ENCODE assay signal across 8 cellular contexts in the genomic region with DNA sequence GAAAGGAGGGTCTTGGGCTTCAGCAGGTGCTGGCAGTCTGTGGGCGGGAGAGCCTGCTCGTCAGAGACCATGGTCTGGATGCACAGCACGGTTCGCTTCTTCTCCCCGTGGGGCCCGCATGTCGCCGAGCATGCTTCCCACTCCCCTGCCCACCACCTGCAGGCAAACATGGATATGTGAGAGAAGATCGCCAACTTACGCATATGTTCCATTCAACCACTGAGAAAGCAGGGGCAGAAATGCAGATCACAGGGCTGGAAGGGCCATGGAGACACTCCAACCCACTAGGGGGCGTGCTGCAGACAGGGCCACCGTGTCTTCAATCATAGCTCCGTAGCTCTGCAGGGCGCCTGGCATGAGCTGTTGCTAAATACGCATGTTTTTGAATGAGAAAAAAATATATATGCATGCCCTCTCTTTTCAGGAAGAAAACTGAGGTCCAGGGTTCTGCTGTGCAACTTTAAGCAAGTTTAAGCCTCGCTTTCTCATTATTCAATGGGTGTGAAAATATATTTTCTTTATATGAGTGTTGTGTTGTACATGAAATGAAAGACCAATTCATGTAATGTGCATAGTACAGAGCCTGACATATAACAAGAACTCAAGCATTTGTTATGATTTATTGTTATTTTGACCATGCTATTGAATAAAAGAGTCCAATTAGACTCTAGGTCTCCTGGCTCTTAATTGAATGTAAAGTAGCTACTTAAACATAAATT.
A peak's percentile ranks its signal among the peaks of the same experiment; 100 is the strongest.
DNase-seq lines count a peak whose midpoint lies in the region; ATAC-seq and TF ChIP-seq lines count a peak whose summit lies in the region.

No MANE protein-coding gene starts in this region.

- no peak overlapping the region for H3K27ac ChIP-seq in suprapubic skin

- no peaks in the 10 kb centered on the region for H3K9me3 Mint-ChIP-seq in activated naive CD4-positive, alpha-beta T cell treated with anti-CD3 and anti-CD28 coated beads for 36 hours

- CTCF ChIA-PET in activated naive CD4-positive, alpha-beta T cell treated with anti-CD3 and anti-CD28 coated beads for 36 hours (lab: Charles Lee), result interaction anchor here (0.7 to 3.2 kb wide), 13 partner anchors 8 to 887 kb away, joined by 3 to 21 read pairs (median 3); partner anchors contain the start of gene RXFP3

- 64% methylated on average over 14 of the region's 16 CpGs for WGBS in suprapubic skin

- no peak for TF ChIP-seq EP300 in suprapubic skin (IDR thresholded peaks at IDR 0.05)

- H3K4me3 ChIP-seq in suprapubic skin, result no peak overlapping the region

- no peak overlapping the region for H3K27ac Mint-ChIP-seq in activated naive CD4-positive, alpha-beta T cell treated with anti-CD3 and anti-CD28 coated beads for 36 hours

- DNase-seq in DMS53 (lab: John Stamatoyannopoulos, UW) (peak; percentile 57), NOMO-1 (lab: John Stamatoyannopoulos, UW; ENCODE audit: unreplicated experiment in 2 of 2) (peak; percentile 30 to 59), lung microvascular endothelial cell (ENCODE audit: low read depth in 2 of 2) (peak; percentile 43 to 52), suprapubic skin (ENCODE audit: low spot score in 2 of 2) (no peak), NCI-H1092 (lab: John Stamatoyannopoulos, UW) (no peak)
- DNase-seq in activated naive CD4-positive, alpha-beta T cell treated with anti-CD3 and anti-CD28 coated beads for 36 hours, result peak; percentile 65

- no peaks in the 10 kb centered on the region for H3K36me3 Mint-ChIP-seq in activated naive CD4-positive, alpha-beta T cell treated with anti-CD3 and anti-CD28 coated beads for 36 hours (ENCODE audit: low read depth)

- no peaks in the 10 kb centered on the region for H3K4me1 ChIP-seq in suprapubic skin

- no peaks in the 10 kb centered on the region for H3K36me3 ChIP-seq in suprapubic skin

- no peaks in the 10 kb centered on the region for H3K4me1 Mint-ChIP-seq in activated naive CD4-positive, alpha-beta T cell treated with anti-CD3 and anti-CD28 coated beads for 36 hours (ENCODE audit: low read depth)

- intact Hi-C loops in activated naive CD4-positive, alpha-beta T cell treated with anti-CD3 and anti-CD28 coated beads for 36 hours (cut with micrococcal nuclease), result loop anchor here (1.0 to 10.0 kb wide), 4 partner anchors 153 to 876 kb away; no protein-coding TSS in a partner anchor

- TF ChIP-seq CTCF in suprapubic skin (IDR thresholded peaks at IDR 0.05), result no peak

- no peak for TF ChIP-seq POLR2A in suprapubic skin (IDR thresholded peaks at IDR 0.05)

- no peak overlapping the region for H3K4me3 Mint-ChIP-seq in activated naive CD4-positive, alpha-beta T cell treated with anti-CD3 and anti-CD28 coated beads for 36 hours

- no peaks in the 10 kb centered on the region for H3K27me3 Mint-ChIP-seq in activated naive CD4-positive, alpha-beta T cell treated with anti-CD3 and anti-CD28 coated beads for 36 hours (ENCODE audit: low read depth)

- ATAC-seq in GM21723 (IDR thresholded peaks at IDR 0.05; ENCODE audit: unreplicated experiment), result peak; percentile 79
- ATAC-seq in HG03135 (IDR thresholded peaks at IDR 0.05; ENCODE audit: unreplicated experiment), result no peak

- H3K27me3 ChIP-seq in suprapubic skin, result no peaks in the 10 kb centered on the region

- H3K9me3 ChIP-seq in suprapubic skin, result no peaks in the 10 kb centered on the region

Comparison
In these comparisons a context has a peak if more than half of its experiments do, and no peak if none do; other contexts are left out.
1. DNase-seq: peak in DMS53 (single experiment), NOMO-1 (2 of 2), activated naive CD4-positive, alpha-beta T cell treated with anti-CD3 and anti-CD28 coated beads for 36 hours (single experiment) and lung microvascular endothelial cell (2 of 2); none in suprapubic skin (0 of 2) and NCI-H1092 (single experiment).